In genomic region chr7:44965441-44965903, GRCh38 we compare ENCODE assay signal across 24 cellular contexts. TPM values are rescaled to one million over a fixed set of nuclear protein-coding genes. Genes with fewer than 3 reads are reported as not detected.
A peak's percentile ranks its signal among the peaks of the same experiment; 100 is the strongest.
DNase-seq lines count a peak whose midpoint lies in the region; ATAC-seq, FAIRE-seq and TF ChIP-seq lines count a peak whose summit lies in the region.
"Had no signal": no experiment of that assay in that cellular context is flagged by ENCODE, and none has a peak within 500 bp of the region (broad histone marks: within the 10 kb centered on the region; RNA-seq: fewer than 3 reads in every experiment).

No MANE protein-coding gene starts in this region.

- no peak overlapping the region for H2AFZ ChIP-seq in HepG2 (ENCODE audit: low read length)
- H2AFZ ChIP-seq: hepatocyte had no signal

- TF ChIP-seq EP300 in HepG2 (IDR thresholded peaks at IDR 0.05; ENCODE audit: low read depth in 2 of 2, low read length in 2 of 2) (no peak), HepG2 (CRISPR knock-in tag; IDR thresholded peaks at IDR 0.05; ENCODE audit: borderline replicate concordance) (no peak)

- H3K4me3 Mint-ChIP-seq in activated naive CD8-positive, alpha-beta T cell, result no peak overlapping the region
- H3K4me3 Mint-ChIP-seq: activated naive CD4-positive, alpha-beta T cell treated with anti-CD3 and anti-CD28 coated beads, Interleukin-2, amount 50 U/mL, for 24 hours; brain had no signal

- TF ChIP-seq RAD21 in HepG2 (CRISPR knock-in tag; IDR thresholded peaks at IDR 0.05), result no peak

- CTCF ChIA-PET in HepG2 (lab: Yijun Ruan, JAX; ENCODE audit: low intra/inter-chr PET ratio, low total read pairs), result interaction anchor here (5.0 kb wide), 1 partner anchor 170 kb away, joined by 35 read pairs; no protein-coding TSS in a partner anchor

- no peaks in the 10 kb centered on the region for H3K79me2 ChIP-seq in HepG2 (ENCODE audit: insufficient read depth, low read length)
- H3K79me2 ChIP-seq: hepatocyte had no signal

- no peaks in the 10 kb centered on the region for H3K27me3 Mint-ChIP-seq in activated naive CD8-positive, alpha-beta T cell
- H3K27me3 Mint-ChIP-seq: activated naive CD4-positive, alpha-beta T cell treated with anti-CD3 and anti-CD28 coated beads, Interleukin-2, amount 50 U/mL, for 24 hours had no signal

- H3K27ac ChIP-seq in HepG2 (ENCODE audit: extremely low read length, insufficient read depth, low read length), result no peak overlapping the region
- H3K27ac ChIP-seq: hepatocyte, testis had no signal

- TF ChIP-seq POLR2A in HepG2 (IDR thresholded peaks at IDR 0.05; ENCODE audit: insufficient read depth in 1 of 2, low read depth in 2 of 2, low read length in 2 of 2), result no peak

- FAIRE-seq in HepG2 (lab: Jason Lieb, UNC), result no peak
- FAIRE-seq: GM18507, HTR-8/SVneo, keratinocyte, small intestine had no signal

- in situ Hi-C loops in HepG2 (cut with HindIII; ENCODE audit: extremely low pct_ligation_motif_present, low pct_unique_long_range_greater_than_20kb), result loop anchor here (5.0 to 25.0 kb wide), 2 partner anchors 172 to 297 kb away; no protein-coding TSS in a partner anchor

- TF ChIP-seq CTCF in HepG2 (CRISPR knock-in tag; IDR thresholded peaks at IDR 0.05), result peak; percentile 34; the same call in 1 of the 2 replicates

- intact Hi-C loops in HepG2 (cut with micrococcal nuclease; ENCODE audit: unreplicated experiment), result no loop called here
- intact Hi-C loops in left colon (cut with DNase I, micrococcal nuclease), result loop anchor here in 1 of 2 donors (10.0 kb wide), 1 partner anchor 169 kb away; no protein-coding TSS in a partner anchor

- POLR2A ChIA-PET in HepG2 (lab: Yijun Ruan, JAX), result no interaction called here

- H4K20me1 ChIP-seq in HepG2 (ENCODE audit: insufficient read depth, low read length), result no peaks in the 10 kb centered on the region

- peaks cover 36% of the 10 kb centered on the region for H3K4me1 ChIP-seq in HepG2 (ENCODE audit: insufficient read depth, low read length)

- DNase-seq in stimulated activated CD4-positive, alpha-beta T cell treated with anti-CD3 and anti-CD28 coated beads, Interleukin-1b, Interleukin-23, amount 100 ng/mL, for 48 hours, result peak; percentile 3
- DNase-seq in stimulated activated CD4-positive, alpha-beta T cell treated with anti-CD3 and anti-CD28 coated beads, Interleukin-12 subunit alpha, Interleukin-12 subunit beta, amount 100 ng/mL, for 4 hours, result no peak
- DNase-seq in HepG2 (ENCODE audit: low spot score) (no peak), left colon (no peak), NCI-H82 (lab: John Stamatoyannopoulos, UW) (no peak)
- DNase-seq in activated CD4-positive, alpha-beta T cell treated with anti-CD3 and anti-CD28 coated beads, Interleukin-2, amount 50 U/mL, for 1 hour, result no peak
- DNase-seq: cortex of kidney, DND-41, Karpas-422, midbrain, NCI-H1092, NCI-H2081, NCI-H446 treated with DMSO at 0.1 percent for 48 hours, small intestine, testis had no signal

- no peak overlapping the region; the same call in 1 of the 2 replicates for H3K4me2 ChIP-seq in HepG2 (ENCODE audit: low read depth, low read length)
- H3K4me2 ChIP-seq: hepatocyte had no signal

- H3K4me1 Mint-ChIP-seq in activated naive CD8-positive, alpha-beta T cell (ENCODE audit: low read depth), result peaks cover 4% of the 10 kb centered on the region
- H3K4me1 Mint-ChIP-seq: brain had no signal

- no peak overlapping the region for H3K4me3 ChIP-seq in HepG2 (replicated peaks in 1 of 3; ENCODE audit: insufficient read depth in 1 of 3, low read depth in 2 of 3, low read length in 3 of 3)
- H3K4me3 ChIP-seq: hepatocyte, testis had no signal

- H3K27ac Mint-ChIP-seq in activated naive CD8-positive, alpha-beta T cell, result peak overlapping the region; percentile 46
- H3K27ac Mint-ChIP-seq: activated naive CD4-positive, alpha-beta T cell treated with anti-CD3 and anti-CD28 coated beads, Interleukin-2, amount 50 U/mL, for 24 hours; brain; progenitor cell of endocrine pancreas had no signal

- 0 out of 5 replicates have a peak, but pooled peaks cover 0 to 11% of the 10 kb centered on the region in 2 experiments for H3K27me3 ChIP-seq in HepG2 (ENCODE audit: control insufficient read depth in 1 of 2, insufficient read depth in 2 of 2, low read length in 2 of 2)
- H3K27me3 ChIP-seq: testis had no signal

- BruUV-seq in HepG2 (replicated peaks; lab: Mats Ljungman, UMichigan), result no TSS peak

- H3K36me3 ChIP-seq in HepG2 (replicated peaks in 1 of 2; ENCODE audit: control insufficient read depth in 1 of 2, insufficient read depth in 2 of 2, low read length in 2 of 2), result no peaks in the 10 kb centered on the region

- ATAC-seq in HepG2 (no peak), left colon (no peak)

- peaks cover 3% of the 10 kb centered on the region for H3K36me3 Mint-ChIP-seq in activated naive CD8-positive, alpha-beta T cell
- H3K36me3 Mint-ChIP-seq: activated naive CD4-positive, alpha-beta T cell treated with anti-CD3 and anti-CD28 coated beads, Interleukin-2, amount 50 U/mL, for 24 hours; brain had no signal

- 28% methylated on average over 4 of the region's 16 CpGs for WGBS in HepG2 (ENCODE audit: low lambda C conversion rate)

- H3K9me3 ChIP-seq in HepG2 (ENCODE audit: low read length), result no peaks in the 10 kb centered on the region
- H3K9me3 ChIP-seq: testis had no signal

- H3K9me3 Mint-ChIP-seq in activated naive CD8-positive, alpha-beta T cell (ENCODE audit: low read depth), result no peaks in the 10 kb centered on the region
- H3K9me3 Mint-ChIP-seq: activated naive CD4-positive, alpha-beta T cell treated with anti-CD3 and anti-CD28 coated beads, Interleukin-2, amount 50 U/mL, for 24 hours; brain had no signal

- H3K9ac ChIP-seq in HepG2 (ENCODE audit: insufficient read depth, low read depth, low read length), result no peak overlapping the region

TF ChIP-seq in HepG2, 621 proteins besides CTCF, POLR2A, EP300 and RAD21 (continues in another document):
- TF ChIP-seq CBFB (CRISPR knock-in tag; IDR thresholded peaks at IDR 0.05) (no peak), STAG1 (CRISPR knock-in tag; IDR thresholded peaks at IDR 0.05) (peak; percentile 17)

RNA-seq across cellular contexts. Expression of gene MYO1G, which starts 13.3 kb away (rescaled TPM):
- total RNA-seq in HepG2 (2016; rRNA removed; fragmentation: Illumina TruSeq; extraction: Trizol) (0.28 and 0.29 TPM in 2 replicates), left colon (1 to 10 TPM; 2.6 to 4.2 TPM)
- total RNA-seq in HepG2 (2016; cell fraction: cytosol; rRNA removed; fragmentation: Illumina TruSeq; extraction: Trizol; ENCODE audit: low read depth), result 0.09 TPM in 1 of 2 replicates, not detected in the other
- total RNA-seq in HepG2 (2016; cell fraction: insoluble cytoplasmic fraction; rRNA removed; fragmentation: Illumina TruSeq; extraction: Trizol), result 0.12 and 0.22 TPM in 2 replicates
- total RNA-seq in HepG2 (2016; cell fraction: membrane; rRNA removed; fragmentation: Illumina TruSeq; extraction: Trizol), result not detected in 2 replicates
- 0.28 TPM in 1 of 2 replicates, not detected in the other for total RNA-seq in HepG2 (2016; cell fraction: nucleus; rRNA removed; fragmentation: Illumina TruSeq; extraction: Trizol)
- polyA plus RNA-seq in HepG2 (2011; rRNA removed), result 1.1 and 2.4 TPM in 2 replicates
- 0.71 and 1.2 TPM in 2 replicates for polyA plus RNA-seq in HepG2 (2011; cell fraction: cytosol; rRNA removed)
- polyA plus RNA-seq in HepG2 (2011; cell fraction: nucleus; rRNA removed), result 3.8 and 5.7 TPM in 2 replicates
- 0.44 and 1.2 TPM in 2 replicates for polyA plus RNA-seq in HepG2 (2012)
- not detected in 2 replicates for polyA plus RNA-seq in HepG2 (2016; cell fraction: cytosol; fragmentation: Illumina TruSeq; extraction: Trizol; ENCODE audit: low read depth)
- 0.15 and 0.21 TPM in 2 replicates for polyA plus RNA-seq in HepG2 (2016; cell fraction: insoluble cytoplasmic fraction; fragmentation: Illumina TruSeq; extraction: Trizol; ENCODE audit: low read depth)
- 0.08 TPM in 1 of 2 replicates, not detected in the other for polyA plus RNA-seq in HepG2 (2016; cell fraction: membrane; fragmentation: Illumina TruSeq; extraction: Trizol; ENCODE audit: low read depth)
- polyA plus RNA-seq in HepG2 (2016; cell fraction: nucleus; fragmentation: Illumina TruSeq; extraction: Trizol; ENCODE audit: insufficient read depth, low read depth), result 0.31 and 0.44 TPM in 2 replicates
- polyA minus RNA-seq in HepG2 (2011; rRNA and poly(A)+ RNA removed; ENCODE audit: low replicate concordance), result 1.7 and 89.4 TPM in 2 replicates
- 0.70 and 1.2 TPM in 2 replicates for polyA minus RNA-seq in HepG2 (2011; cell fraction: cytosol; rRNA and poly(A)+ RNA removed)
- polyA minus RNA-seq in HepG2 (2011; cell fraction: nucleus; rRNA and poly(A)+ RNA removed), result 1.4 and 2.6 TPM in 2 replicates
- total RNA-seq: RPMI7951 had no signal
- polyA plus RNA-seq: hepatocyte had no signal

RNA-seq across cellular contexts. Expression of gene CCM2, which starts 34.5 kb away (rescaled TPM):
- 14.2 and 15.8 TPM in 2 replicates for total RNA-seq in HepG2 (2016; rRNA removed; fragmentation: Illumina TruSeq; extraction: Trizol)
- total RNA-seq in HepG2 (2016; cell fraction: cytosol; rRNA removed; fragmentation: Illumina TruSeq; extraction: Trizol; ENCODE audit: low read depth), result 18.2 and 19.1 TPM in 2 replicates
- 12.5 and 16.6 TPM in 2 replicates for total RNA-seq in HepG2 (2016; cell fraction: insoluble cytoplasmic fraction; rRNA removed; fragmentation: Illumina TruSeq; extraction: Trizol)
- total RNA-seq in HepG2 (2016; cell fraction: membrane; rRNA removed; fragmentation: Illumina TruSeq; extraction: Trizol), result 37.4 and 37.5 TPM in 2 replicates
- 9.5 and 10.1 TPM in 2 replicates for total RNA-seq in HepG2 (2016; cell fraction: nucleus; rRNA removed; fragmentation: Illumina TruSeq; extraction: Trizol)
- 13.7 and 20.8 TPM in 2 replicates for polyA plus RNA-seq in HepG2 (2011; rRNA removed)
- polyA plus RNA-seq in HepG2 (2011; cell fraction: cytosol; rRNA removed), result 13.4 and 18.8 TPM in 2 replicates
- polyA plus RNA-seq in HepG2 (2011; cell fraction: nucleus; rRNA removed), result 21.0 and 23.0 TPM in 2 replicates
- 10.2 and 13.2 TPM in 2 replicates for polyA plus RNA-seq in HepG2 (2012)
- 25.8 and 27.8 TPM in 2 replicates for polyA plus RNA-seq in HepG2 (2016; cell fraction: cytosol; fragmentation: Illumina TruSeq; extraction: Trizol; ENCODE audit: low read depth)
- 14.5 and 18.7 TPM in 2 replicates for polyA plus RNA-seq in HepG2 (2016; cell fraction: insoluble cytoplasmic fraction; fragmentation: Illumina TruSeq; extraction: Trizol; ENCODE audit: low read depth)
- 34.2 and 39.7 TPM in 2 replicates for polyA plus RNA-seq in HepG2 (2016; cell fraction: membrane; fragmentation: Illumina TruSeq; extraction: Trizol; ENCODE audit: low read depth)
- polyA plus RNA-seq in HepG2 (2016; cell fraction: nucleus; fragmentation: Illumina TruSeq; extraction: Trizol; ENCODE audit: insufficient read depth, low read depth), result 20.6 and 22.6 TPM in 2 replicates
- polyA minus RNA-seq in HepG2 (2011; rRNA and poly(A)+ RNA removed; ENCODE audit: low replicate concordance), result 18.9 and 30.7 TPM in 2 replicates
- polyA minus RNA-seq in HepG2 (2011; cell fraction: cytosol; rRNA and poly(A)+ RNA removed), result 8.0 and 10.6 TPM in 2 replicates
- 3.9 and 8.0 TPM in 2 replicates for polyA minus RNA-seq in HepG2 (2011; cell fraction: nucleus; rRNA and poly(A)+ RNA removed)
- total RNA-seq in left colon, result 10 to 100 TPM; 33.7 to 39.1 TPM
